Comparison of ENCODE assay signal across 22 cellular contexts in the genomic region with DNA sequence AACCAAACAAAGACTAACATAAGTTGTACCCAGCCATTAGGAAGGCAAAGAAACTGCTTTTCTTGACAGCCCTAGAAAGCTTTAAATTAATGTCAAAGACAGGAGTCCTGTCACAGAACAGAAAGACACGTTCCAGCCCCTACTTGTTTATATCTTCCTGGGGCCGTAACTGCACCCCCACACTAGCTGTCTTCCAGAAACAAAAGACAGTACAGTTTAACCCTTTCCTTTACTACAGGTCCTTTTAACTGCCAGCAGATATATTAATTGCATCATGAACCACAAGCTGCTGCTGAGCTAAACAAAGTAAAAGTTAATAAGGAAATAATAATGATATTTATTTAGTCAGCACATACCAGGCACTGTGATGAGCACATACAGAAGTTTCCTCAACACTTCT. TPM values are rescaled to one million over a fixed set of nuclear protein-coding genes. Genes with fewer than 3 reads are reported as not detected.
"Had no signal": no experiment of that assay in that cellular context is flagged by ENCODE, and none has a peak within 500 bp of the region (broad histone marks: within the 10 kb centered on the region; RNA-seq: fewer than 3 reads in every experiment).

No MANE protein-coding gene starts in this region.

- H3K4me1 Mint-ChIP-seq: activated CD4-positive, alpha-beta memory T cell treated with anti-CD3 and anti-CD28 coated beads, Interleukin-2, amount 10 ng/mL, durations not matched to agents 7 days and 5 days; activated CD4-positive, alpha-beta T cell treated with anti-CD3 and anti-CD28 coated beads, Interleukin-2, amount 10 ng/mL, durations not matched to agents 24 days and 14 days; activated naive CD4-positive, alpha-beta T cell treated with anti-CD3 and anti-CD28 coated beads, Interleukin-2, amount 50 U/mL, for 24 hours; brain; natural killer cell had no signal

- ATAC-seq: activated CD4-positive, CD25-positive, alpha-beta regulatory T cell treated with anti-CD3 and anti-CD28 coated beads, Interleukin-2, amount 50 U/mL, for 24 hours; effector memory CD8-positive, alpha-beta T cell; heart left ventricle; left lobe of liver; natural killer cell; stimulated activated naive CD8-positive, alpha-beta T cell treated with anti-CD3 and anti-CD28 coated beads, Interleukin-15, Interleukin-2, amounts not matched to agents 100 U/mL and 50 U/mL, for 24 hours; T-helper 17 cell had no signal

- DNase-seq: activated CD4-positive, alpha-beta memory T cell treated with anti-CD3 and anti-CD28 coated beads, Interleukin-2, amount 10 ng/mL, durations not matched to agents 7 days and 5 days; activated CD4-positive, alpha-beta T cell treated with anti-CD3 and anti-CD28 coated beads, Interleukin-2, amount 10 ng/mL, durations not matched to agents 24 days and 14 days; activated gamma-delta T cell; activated T-cell treated with anti-CD3 and anti-CD28 coated beads for 4 hours; aorta; central memory CD4-positive, alpha-beta T cell; dorsolateral prefrontal cortex; effector memory CD8-positive, alpha-beta T cell; heart left ventricle; midbrain; natural killer cell; retina; stimulated activated CD4-positive, alpha-beta T cell treated with anti-CD3 and anti-CD28 coated beads, Interleukin-4, amount 100 ng/mL, for 24 hours; stimulated activated naive CD8-positive, alpha-beta T cell treated with anti-CD3 and anti-CD28 coated beads, Interleukin-15, Interleukin-2, amounts not matched to agents 100 U/mL and 50 U/mL, for 24 hours; SW 1271; T-helper 17 cell had no signal

- H3K4me3 ChIP-seq: dorsolateral prefrontal cortex, heart left ventricle, lung had no signal

- H3K27me3 ChIP-seq: dorsolateral prefrontal cortex had no signal

- H3K4me1 ChIP-seq: heart left ventricle had no signal

- H3K9me3 Mint-ChIP-seq: activated CD4-positive, alpha-beta memory T cell treated with anti-CD3 and anti-CD28 coated beads, Interleukin-2, amount 10 ng/mL, durations not matched to agents 7 days and 5 days; activated CD4-positive, alpha-beta T cell treated with anti-CD3 and anti-CD28 coated beads, Interleukin-2, amount 10 ng/mL, durations not matched to agents 24 days and 14 days; activated naive CD4-positive, alpha-beta T cell treated with anti-CD3 and anti-CD28 coated beads, Interleukin-2, amount 50 U/mL, for 24 hours; effector memory CD8-positive, alpha-beta T cell; natural killer cell had no signal

- H3K4me3 Mint-ChIP-seq: activated CD4-positive, alpha-beta memory T cell treated with anti-CD3 and anti-CD28 coated beads, Interleukin-2, amount 10 ng/mL, durations not matched to agents 7 days and 5 days; activated CD4-positive, alpha-beta T cell treated with anti-CD3 and anti-CD28 coated beads, Interleukin-2, amount 10 ng/mL, durations not matched to agents 24 days and 14 days; activated naive CD4-positive, alpha-beta T cell treated with anti-CD3 and anti-CD28 coated beads, Interleukin-2, amount 50 U/mL, for 24 hours; effector memory CD8-positive, alpha-beta T cell; natural killer cell; T-helper 17 cell had no signal

- H3K36me3 Mint-ChIP-seq: activated naive CD4-positive, alpha-beta T cell treated with anti-CD3 and anti-CD28 coated beads, Interleukin-2, amount 50 U/mL, for 24 hours; brain; natural killer cell had no signal

- H3K9me3 ChIP-seq: heart left ventricle had no signal

- H3K27ac ChIP-seq: heart left ventricle had no signal

- H3K27ac Mint-ChIP-seq: activated CD4-positive, alpha-beta memory T cell treated with anti-CD3 and anti-CD28 coated beads, Interleukin-2, amount 10 ng/mL, durations not matched to agents 7 days and 5 days; activated CD4-positive, alpha-beta T cell treated with anti-CD3 and anti-CD28 coated beads, Interleukin-2, amount 10 ng/mL, durations not matched to agents 24 days and 14 days; activated naive CD4-positive, alpha-beta T cell treated with anti-CD3 and anti-CD28 coated beads, Interleukin-2, amount 50 U/mL, for 24 hours; effector memory CD8-positive, alpha-beta T cell; natural killer cell; progenitor cell of endocrine pancreas; T-helper 17 cell had no signal

- H3K36me3 ChIP-seq: heart left ventricle had no signal

RNA-seq across cellular contexts. Expression of a gene that starts 20.3 kb away (rescaled TPM):
- total RNA-seq: activated CD4-positive, alpha-beta memory T cell treated with anti-CD3 and anti-CD28 coated beads, Interleukin-2, amount 10 ng/mL, durations not matched to agents 7 days and 5 days; activated CD4-positive, alpha-beta T cell treated with anti-CD3 and anti-CD28 coated beads, Interleukin-2, amount 10 ng/mL, durations not matched to agents 24 days and 14 days; left lobe of liver; natural killer cell; T-helper 17 cell had no signal
